In genomic region chr10:135601-136464, GRCh38 we compare ENCODE assay signal across 8 cellular contexts. TPM values are rescaled to one million over a fixed set of nuclear protein-coding genes. Genes with fewer than 3 reads are reported as not detected.
DNase-seq lines count a peak whose midpoint lies in the region; FAIRE-seq and TF ChIP-seq lines count a peak whose summit lies in the region.

No MANE protein-coding gene starts in this region.

- no peaks in the 10 kb centered on the region for H3K36me3 ChIP-seq in MG63

- H2BK120ac ChIP-seq in H9 (ENCODE audit: low read depth, low read length, poor library complexity, severe bottlenecking): no peak overlapping the region

- H3K18ac ChIP-seq in H9 (ENCODE audit: insufficient read length, low read depth, low read length): peak overlapping the region; percentile 89

- no peak overlapping the region for H4K91ac ChIP-seq in H9 (ENCODE audit: insufficient read length, low read depth, low read length)

- H2AK5ac ChIP-seq in H9 (ENCODE audit: insufficient read length, low read length): no peak overlapping the region

- peaks cover 0 to 2% (median 0%) of the 10 kb centered on the region in 3 experiments; a peak in 2 of 7 replicates for H3K36me3 Mint-ChIP-seq in H9 (ENCODE audit: insufficient read depth in 1 of 3, low read depth in 3 of 3)

- peak overlapping the region; percentile 88 for H3K4me2 ChIP-seq in H9 (ENCODE audit: insufficient read depth, insufficient read length, low read length)

- no peak overlapping the region for H3K27ac ChIP-seq in H9 (ENCODE audit: insufficient read length, low read depth, low read length)
- H3K27ac ChIP-seq in layer of hippocampus (ENCODE audit: low read depth, low read length): peak overlapping the region; percentile 93

- H4K8ac ChIP-seq in H9 (replicated peaks; ENCODE audit: insufficient read length, low read depth, low read length): no peak overlapping the region

- H3K56ac ChIP-seq in H9 (ENCODE audit: insufficient read length, low read depth, low read length): no peak overlapping the region

- H3K9me3 ChIP-seq in H9 (ENCODE audit: control insufficient read depth, low read depth, low read length) (no peaks in the 10 kb centered on the region), MG63 (no peaks in the 10 kb centered on the region)

- H3K23ac ChIP-seq in H9 (ENCODE audit: insufficient read length, low read depth, low read length): no peak overlapping the region

- H3K9me3 Mint-ChIP-seq in H9: no peaks in the 10 kb centered on the region; a peak in 1 of 5 replicates

- H3K79me1 ChIP-seq in H9 (ENCODE audit: insufficient read depth, low read depth, low read length, poor library complexity, severe bottlenecking): no peaks in the 10 kb centered on the region

- H3K9ac ChIP-seq in H9 (ENCODE audit: extremely low read depth, insufficient read length, low read length): peak overlapping the region; percentile 49

- H3K4me1 Mint-ChIP-seq in H9: peaks cover 28 to 30% of the 10 kb centered on the region in 2 experiments

- peak overlapping the region in 1 of 3 experiments; percentile 80; a peak in 2 of 7 replicates for H3K27ac Mint-ChIP-seq in H9

- H4K20me1 ChIP-seq in H9 (ENCODE audit: control insufficient read depth, insufficient read depth, insufficient read length): no peaks in the 10 kb centered on the region

- peak overlapping the region; percentile 95 for H3K14ac ChIP-seq in H9 (ENCODE audit: insufficient read depth, low read length)

- no peak overlapping the region for H2BK15ac ChIP-seq in H9 (ENCODE audit: low read depth, low read length)

- TF ChIP-seq POLR2A in GM12891 (IDR thresholded peaks at IDR 0.05; ENCODE audit: low read depth, low read length): 0 out of 2 replicates have a peak, but pooled peaks have one; percentile 56

- no peak overlapping the region for H2BK12ac ChIP-seq in H9 (ENCODE audit: insufficient read length, low read depth, low read length)

- H3T11ph ChIP-seq in H9 (ENCODE audit: low read length): no peak overlapping the region

- H4K5ac ChIP-seq in H9 (ENCODE audit: insufficient read length, low read depth, low read length): no peak overlapping the region

- H3K4me3 Mint-ChIP-seq in H9: peak overlapping the region; percentile 80 to 89

- H2BK5ac ChIP-seq in H9 (ENCODE audit: insufficient read length, low read length): no peak overlapping the region

- peaks cover 14% of the 10 kb centered on the region for H3K23me2 ChIP-seq in H9 (ENCODE audit: insufficient read length, low read depth, low read length, poor library complexity, severe bottlenecking)

- peaks cover 8% of the 10 kb centered on the region; the same call in 1 of the 2 replicates for H3K79me2 ChIP-seq in H9 (ENCODE audit: insufficient read depth, low read length)

- H3K27me3 Mint-ChIP-seq in H9 (ENCODE audit: low read depth): peaks cover 19% of the 10 kb centered on the region

- WGBS in H9 (ENCODE audit: extremely low coverage, insufficient read length, low lambda C conversion rate): no CpG with 5 or more reads among the region's 112 CpGs

- H2AFZ ChIP-seq in H9 (ENCODE audit: low read length): no peak overlapping the region

- no peak overlapping the region; the same call in 1 of the 2 replicates for H3K4ac ChIP-seq in H9 (ENCODE audit: low read depth, low read length)

- peaks cover 5% of the 10 kb centered on the region; the same call in 1 of the 2 replicates for H3K4me1 ChIP-seq in H9 (ENCODE audit: insufficient read depth, low read length)

- H2BK20ac ChIP-seq in H9 (ENCODE audit: low read depth, low read length, poor library complexity, severe bottlenecking): no peak overlapping the region

- H3K27me3 ChIP-seq in H9 (ENCODE audit: insufficient read depth, low read length) (peaks cover 3% of the 10 kb centered on the region; the same call in 1 of the 2 replicates), MG63 (no peaks in the 10 kb centered on the region), layer of hippocampus (ENCODE audit: control insufficient read depth, insufficient read depth, low read length) (no peaks in the 10 kb centered on the region)

- DNase-seq in GM12891 (ENCODE audit: insufficient read length, low spot score): peak; percentile 41
- DNase-seq in H9: peak; percentile 55
- peak; percentile 66 for DNase-seq in MG63
- DNase-seq in activated CD4-positive, alpha-beta T cell treated with anti-CD3 and anti-CD28 coated beads for 24 hours (ENCODE audit: low read depth in 2 of 2): peak; percentile 35
- DNase-seq in cerebellum (ENCODE audit: low spot score): peak; percentile 47
- peak; percentile 49 to 60 for DNase-seq in stimulated activated CD4-positive, alpha-beta T cell treated with anti-CD3 and anti-CD28 coated beads, Interleukin-1b, Interleukin-23, amount 100 ng/mL, for 4 hours (ENCODE audit: low read depth in 2 of 2)
- no peak for DNase-seq in NCI-H1048 (lab: John Stamatoyannopoulos, UW)

- peak; percentile 57 for FAIRE-seq in GM12891 (lab: Jason Lieb, UNC)

- H3K4me3 ChIP-seq in MG63: peak overlapping the region; percentile 78

- TF ChIP-seq CTCF in H9 (conservative IDR thresholded peaks at IDR 0.05): no peak

TF ChIP-seq in GM12891, 5 proteins besides CTCF, POLR2A, EP300 and RAD21:
- TF ChIP-seq PAX5 (IDR thresholded peaks at IDR 0.05; ENCODE audit: insufficient read depth, low read length, severe bottlenecking) (no peak), POLR2AphosphoS5 (IDR thresholded peaks at IDR 0.05; ENCODE audit: low read depth, low read length) (peak; percentile 23; the same call in 1 of the 2 replicates), SPI1 (IDR thresholded peaks at IDR 0.05; ENCODE audit: low read depth, low read length) (no peak)

RNA-seq across cellular contexts. Expression of gene ZMYND11, which starts 0.6 kb away (rescaled TPM):
- 5.9 TPM for polyA plus RNA-seq in GM12891 (2012; ENCODE audit: low read depth, missing spikeins)
- total RNA-seq in H9 (2021) (31.9 and 33.7 TPM in 2 replicates), cerebellum (80.3 TPM)
- 43.4 and 49.5 TPM in 2 replicates for total RNA-seq in MG63 (2014; rRNA removed; shearing (Covaris generic); ENCODE audit: low replicate concordance)
